ENCODE assay signal across 9 cellular contexts in genomic region chr7:139482662-139483466, GRCh38. TPM values are rescaled to one million over a fixed set of nuclear protein-coding genes. Genes with fewer than 3 reads are reported as not detected.
DNase-seq lines count a peak whose midpoint lies in the region; ATAC-seq, FAIRE-seq and TF ChIP-seq lines count a peak whose summit lies in the region.
"Had no signal": no experiment of that assay in that cellular context is flagged by ENCODE, and none has a peak within 500 bp of the region (broad histone marks: within the 10 kb centered on the region; RNA-seq: fewer than 3 reads in every experiment).

No MANE protein-coding gene starts in this region.

- TF ChIP-seq POLR2A in gastroesophageal sphincter (IDR thresholded peaks at IDR 0.05) (no peak), prostate gland (IDR thresholded peaks at IDR 0.05) (no peak)

- H3K27ac ChIP-seq in WERI-Rb-1, result no peak overlapping the region
- H3K27ac ChIP-seq in gastroesophageal sphincter, result no peak overlapping the region
- no peak overlapping the region for H3K27ac ChIP-seq in prostate gland
- H3K27ac ChIP-seq: SJSA1 had no signal

- H3K27me3 ChIP-seq in WERI-Rb-1 (ENCODE audit: insufficient read depth, low read depth, severe bottlenecking), result peaks cover 12% of the 10 kb centered on the region
- H3K27me3 ChIP-seq in gastroesophageal sphincter, result peaks cover 84% of the 10 kb centered on the region
- no peaks in the 10 kb centered on the region for H3K27me3 ChIP-seq in prostate gland (replicated peaks; ENCODE audit: insufficient read depth)

- intact Hi-C loops in prostate gland (cut with DNase I), result no loop called here

- TF ChIP-seq CTCF in WERI-Rb-1 (IDR thresholded peaks at IDR 0.05; ENCODE audit: low read depth, low read length), result no peak
- no peak for TF ChIP-seq CTCF in gastroesophageal sphincter (IDR thresholded peaks at IDR 0.05)
- no peak for TF ChIP-seq CTCF in prostate gland (IDR thresholded peaks at IDR 0.05)
- TF ChIP-seq CTCF in D721Med (IDR thresholded peaks at IDR 0.05; ENCODE audit: insufficient read depth, missing control alignments), result no peak

- FAIRE-seq in D721Med (lab: Jason Lieb, UNC), result no peak

- H3K4me1 ChIP-seq in gastroesophageal sphincter (peaks cover 0 to 17% (median 12%) of the 10 kb centered on the region in 3 donors), prostate gland (replicated peaks) (no peaks in the 10 kb centered on the region)

- DNase-seq in WERI-Rb-1 (peak; percentile 27), prostate gland (ENCODE audit: low spot score) (no peak), RKO (ENCODE audit: low spot score) (no peak), D721Med (ENCODE audit: insufficient read length, low spot score) (no peak), C1 segment of cervical spinal cord (lab: John Stamatoyannopoulos, UW) (no peak)

- TF ChIP-seq EP300 in gastroesophageal sphincter (IDR thresholded peaks at IDR 0.05), result no peak

- H3K36me3 ChIP-seq in WERI-Rb-1 (no peaks in the 10 kb centered on the region), gastroesophageal sphincter (no peaks in the 10 kb centered on the region), prostate gland (no peaks in the 10 kb centered on the region)
- H3K36me3 ChIP-seq: SJSA1 had no signal

- WGBS in gastroesophageal sphincter (ENCODE audit: low coverage in 1 of 2), 2 donors, result 0% methylated on average over 4 of the region's 90 CpGs; no CpG with 5 or more reads in 1 of the 2 donors
- WGBS in prostate gland, result 12% methylated on average over 29 of the region's 90 CpGs

- ATAC-seq in GM18502 (IDR thresholded peaks at IDR 0.05; ENCODE audit: poor library complexity, unreplicated experiment), result peak; percentile 33
- peak; percentile 25 for ATAC-seq in HG02678 (IDR thresholded peaks at IDR 0.05; ENCODE audit: unreplicated experiment)
- ATAC-seq in gastroesophageal sphincter, result peak; percentile 54

- H3K9me3 ChIP-seq in WERI-Rb-1 (ENCODE audit: severe bottlenecking) (no peaks in the 10 kb centered on the region), gastroesophageal sphincter (no peaks in the 10 kb centered on the region), prostate gland (no peaks in the 10 kb centered on the region)

- H3K4me3 ChIP-seq in WERI-Rb-1 (ENCODE audit: low read depth, low read length), result peak overlapping the region; percentile 37
- H3K4me3 ChIP-seq in gastroesophageal sphincter, result peak overlapping the region in 1 of 2 donors; percentile 43
- H3K4me3 ChIP-seq in prostate gland, result peak overlapping the region; percentile 20 to 32
- H3K4me3 ChIP-seq: SJSA1 had no signal

RNA-seq across cellular contexts. Expression of gene KLRG2, which starts 0.6 kb away (rescaled TPM):
- total RNA-seq in gastroesophageal sphincter (under 1 TPM in 2 of 4 donors, not detected in 2; 0.67 to 0.81 TPM), prostate gland (1 to 10 TPM in 1 of 2 donors, under 1 TPM in 1; 0.68 to 1.5 TPM)
- total RNA-seq: SJSA1 had no signal

RNA-seq across cellular contexts. Expression of gene CLEC2L, which starts 40.6 kb away (rescaled TPM):
- under 1 TPM in 1 of 4 donors, not detected in 3; 0.39 TPM for total RNA-seq in gastroesophageal sphincter
- total RNA-seq in prostate gland, result 1 to 10 TPM in 1 of 2 donors, not detected in 1; 3.0 TPM
- total RNA-seq: SJSA1 had no signal
